1 cellular context compared by ENCODE assay signal in the genomic region with DNA sequence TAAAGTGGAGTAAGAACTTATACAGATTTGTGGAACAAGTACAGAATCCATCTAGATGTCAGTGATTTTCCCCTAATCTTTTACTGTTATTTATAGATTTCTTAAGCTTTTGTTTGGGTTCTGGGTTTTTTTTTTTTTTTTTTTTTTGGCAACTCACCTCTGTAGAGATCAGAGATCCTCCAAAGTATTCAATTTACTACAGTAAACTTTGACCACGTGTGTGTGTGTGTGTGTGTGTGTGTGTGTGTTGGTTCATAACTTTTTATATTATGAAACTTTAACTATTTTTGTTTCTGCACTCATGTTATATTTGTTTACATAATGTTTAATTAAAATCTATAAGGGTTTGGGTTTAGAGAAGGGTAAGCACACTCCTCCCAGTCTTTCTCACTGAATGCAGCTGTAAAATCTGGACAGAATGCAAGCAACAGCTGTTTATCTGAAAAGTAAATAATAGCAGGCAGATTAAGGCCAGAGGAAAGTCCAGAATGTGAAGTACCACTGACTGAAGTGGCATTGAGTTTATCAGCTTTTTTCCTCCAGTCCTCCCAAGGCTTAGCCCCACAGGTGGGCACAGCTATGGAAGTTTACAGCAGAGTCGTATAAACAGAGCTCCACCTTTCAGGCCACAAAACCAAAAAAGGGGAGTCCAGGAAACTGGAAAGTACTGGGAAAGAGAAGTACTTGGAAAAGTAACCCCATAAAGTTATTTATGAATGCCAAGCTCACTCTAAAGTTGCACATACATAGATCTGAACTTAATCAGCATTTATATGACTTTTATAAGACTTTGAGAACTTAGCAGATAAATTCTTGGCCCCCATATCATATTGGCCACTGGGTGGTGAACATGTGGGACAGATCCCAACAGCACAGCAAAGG.
TF ChIP-seq lines count a peak whose summit lies in the region.

No MANE protein-coding gene starts in this region.

TF ChIP-seq in K562, 482 proteins besides CTCF, POLR2A, EP300 and RAD21 (continued from another document):
- TF ChIP-seq, protein P1, sequence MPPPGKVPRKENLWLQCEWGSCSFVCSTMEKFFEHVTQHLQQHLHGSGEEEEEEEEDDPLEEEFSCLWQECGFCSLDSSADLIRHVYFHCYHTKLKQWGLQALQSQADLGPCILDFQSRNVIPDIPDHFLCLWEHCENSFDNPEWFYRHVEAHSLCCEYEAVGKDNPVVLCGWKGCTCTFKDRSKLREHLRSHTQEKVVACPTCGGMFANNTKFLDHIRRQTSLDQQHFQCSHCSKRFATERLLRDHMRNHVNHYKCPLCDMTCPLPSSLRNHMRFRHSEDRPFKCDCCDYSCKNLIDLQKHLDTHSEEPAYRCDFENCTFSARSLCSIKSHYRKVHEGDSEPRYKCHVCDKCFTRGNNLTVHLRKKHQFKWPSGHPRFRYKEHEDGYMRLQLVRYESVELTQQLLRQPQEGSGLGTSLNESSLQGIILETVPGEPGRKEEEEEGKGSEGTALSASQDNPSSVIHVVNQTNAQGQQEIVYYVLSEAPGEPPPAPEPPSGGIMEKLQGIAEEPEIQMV (tag; conservative IDR thresholded peaks at IDR 0.05; ENCODE audit: low read depth), result no peak
- TF ChIP-seq HLTF (IDR thresholded peaks at IDR 0.05) (no peak), BRF1 (IDR thresholded peaks at IDR 0.05; ENCODE audit: borderline replicate concordance, extremely low read depth, insufficient read length) (no peak), MYC (IDR thresholded peaks at IDR 0.05; ENCODE audit: low read depth, low read length) (no peak), MYC (CRISPR knock-in tag; IDR thresholded peaks at IDR 0.05; ENCODE audit: borderline replicate concordance, low read depth) (no peak), ZC3H11A (IDR thresholded peaks at IDR 0.05; ENCODE audit: low read depth, low read length) (no peak), RAD51 (IDR thresholded peaks at IDR 0.05; ENCODE audit: borderline replicate concordance, low read depth) (no peak), KHSRP (IDR thresholded peaks at IDR 0.05) (no peak), BRD4 (IDR thresholded peaks at IDR 0.05) (no peak), CREM (IDR thresholded peaks at IDR 0.05; ENCODE audit: low read depth) (no peak), DACH1 (IDR thresholded peaks at IDR 0.05; ENCODE audit: partially characterized antibody) (peak; percentile 62), ZNF780A (CRISPR knock-in tag; IDR thresholded peaks at IDR 0.05) (no peak), MEF2A (IDR thresholded peaks at IDR 0.05; ENCODE audit: control insufficient read depth, low read depth, low read length) (no peak), CCAR2 (IDR thresholded peaks at IDR 0.05; ENCODE audit: low read depth, low read length) (no peak), TEAD4 (IDR thresholded peaks at IDR 0.05; ENCODE audit: low read length) (no peak), TEAD4 (CRISPR knock-in tag; IDR thresholded peaks at IDR 0.05; ENCODE audit: borderline replicate concordance) (no peak), SMARCB1 (IDR thresholded peaks at IDR 0.05; ENCODE audit: insufficient read length, low read depth) (no peak), ESRRB (CRISPR knock-in tag; IDR thresholded peaks at IDR 0.05; ENCODE audit: borderline replicate concordance) (no peak), ZNF146 (CRISPR knock-in tag; IDR thresholded peaks at IDR 0.05; ENCODE audit: unreplicated experiment) (no peak), ZBTB17 (CRISPR knock-in tag; IDR thresholded peaks at IDR 0.05) (no peak), PHB (CRISPR knock-in tag; IDR thresholded peaks at IDR 0.05) (no peak), GABPB1 (CRISPR knock-in tag; IDR thresholded peaks at IDR 0.05) (no peak)
